1 cellular context compared by ENCODE assay signal in genomic region chr5:136620016-136620419, GRCh38.
TF ChIP-seq lines count a peak whose summit lies in the region.

No MANE protein-coding gene starts in this region.

TF ChIP-seq in K562, 482 proteins besides CTCF, POLR2A, EP300 and RAD21 (continued from another document and continues in another):
- TF ChIP-seq GTF2B (IDR thresholded peaks at IDR 0.05; ENCODE audit: extremely low read depth, insufficient read length): no peak
- no peak for TF ChIP-seq ETV6 (IDR thresholded peaks at IDR 0.05; ENCODE audit: borderline replicate concordance in 1 of 2, low read depth in 2 of 2, low read length in 1 of 2)
- no peak for TF ChIP-seq ETV6 (CRISPR knock-in tag; IDR thresholded peaks at IDR 0.05; ENCODE audit: borderline replicate concordance)
- TF ChIP-seq NKRF (IDR thresholded peaks at IDR 0.05; ENCODE audit: borderline replicate concordance): no peak
- peak; percentile 95 for TF ChIP-seq SOX6 (IDR thresholded peaks at IDR 0.05)
- no peak for TF ChIP-seq ZNF778 (CRISPR knock-in tag; IDR thresholded peaks at IDR 0.05)
- peak; percentile 89 for TF ChIP-seq ATF7 (IDR thresholded peaks at IDR 0.05)
- TF ChIP-seq SETDB1 (IDR thresholded peaks at IDR 0.05; ENCODE audit: low read length): no peak
- no peak for TF ChIP-seq KAT7 (CRISPR knock-in tag; IDR thresholded peaks at IDR 0.05; ENCODE audit: borderline replicate concordance)
- peak; percentile 89 for TF ChIP-seq HMBOX1 (IDR thresholded peaks at IDR 0.05)
- TF ChIP-seq ETV5 (CRISPR knock-in tag; IDR thresholded peaks at IDR 0.05; ENCODE audit: low read depth): peak; percentile 80
- no peak for TF ChIP-seq NFIX (CRISPR knock-in tag; IDR thresholded peaks at IDR 0.05; ENCODE audit: low read depth)
- no peak for TF ChIP-seq FOXA1 (IDR thresholded peaks at IDR 0.05; ENCODE audit: borderline replicate concordance)
- peak; percentile 76; the same call in 1 of the 2 replicates for TF ChIP-seq ZNF197 (CRISPR knock-in tag; IDR thresholded peaks at IDR 0.05; ENCODE audit: low read depth)
- peak; percentile 64 for TF ChIP-seq MGA (IDR thresholded peaks at IDR 0.05)
- TF ChIP-seq ZNF740 (CRISPR knock-in tag; IDR thresholded peaks at IDR 0.05): no peak
- TF ChIP-seq ZNF740 (tag; IDR thresholded peaks at IDR 0.05): no peak
- TF ChIP-seq ZNF407 (IDR thresholded peaks at IDR 0.05; ENCODE audit: low read depth): no peak
- no peak for TF ChIP-seq ZSCAN32 (CRISPR knock-in tag; IDR thresholded peaks at IDR 0.05)
- TF ChIP-seq JUND (IDR thresholded peaks at IDR 0.05; ENCODE audit: borderline replicate concordance, low read depth, low read length): peak; percentile 92
- TF ChIP-seq JUND (tag; IDR thresholded peaks at IDR 0.05; ENCODE audit: borderline replicate concordance, low read depth, low read length): peak; percentile 93
- no peak for TF ChIP-seq RBFOX2 (IDR thresholded peaks at IDR 0.05; ENCODE audit: low read depth, low read length)
- TF ChIP-seq ZNF518B (CRISPR knock-in tag; IDR thresholded peaks at IDR 0.05): 0 out of 2 replicates have a peak, but pooled peaks have one; percentile 20
